ENCODE assay signal across 9 cellular contexts in genomic region chr4:103996637-103997036, GRCh38.
DNase-seq lines count a peak whose midpoint lies in the region; ATAC-seq and TF ChIP-seq lines count a peak whose summit lies in the region.
"Had no signal": no experiment of that assay in that cellular context is flagged by ENCODE, and none has a peak within 500 bp of the region (broad histone marks: within the 10 kb centered on the region; RNA-seq: fewer than 3 reads in every experiment).

No MANE protein-coding gene starts in this region.

- peak overlapping the region; percentile 69 for H3K27ac ChIP-seq in epithelial cell of prostate
- no peak overlapping the region for H3K27ac ChIP-seq in trophoblast cell (ENCODE audit: low read depth, low read length)

- H3K4ac ChIP-seq in trophoblast cell (ENCODE audit: low read depth, low read length), result no peak overlapping the region

- peaks cover 17% of the 10 kb centered on the region for H3K9me3 Mint-ChIP-seq in natural killer cell treated with Interleukin-12 subunit alpha and Interleukin-12 subunit beta and Interleukin-15 and Interleukin-18, amount 100 ng/mL, for 72 hours

- H3K79me1 ChIP-seq in trophoblast cell (ENCODE audit: low read length), result no peaks in the 10 kb centered on the region

- WGBS in trophoblast cell (ENCODE audit: extremely low coverage, insufficient coverage, insufficient read length), result no CpG with 5 or more reads among the region's 2 CpGs

- no peak overlapping the region for H2AFZ ChIP-seq in trophoblast cell (ENCODE audit: insufficient read depth, low read length, poor library complexity)

- H3K14ac ChIP-seq in trophoblast cell (ENCODE audit: low read length), result no peak overlapping the region

- no peak overlapping the region for H4K12ac ChIP-seq in trophoblast cell (ENCODE audit: low read depth, low read length)

- H3K27ac Mint-ChIP-seq in natural killer cell treated with Interleukin-12 subunit alpha and Interleukin-12 subunit beta and Interleukin-15 and Interleukin-18, amount 100 ng/mL, for 72 hours, result no peak overlapping the region

- no peak overlapping the region for H3K4me3 Mint-ChIP-seq in natural killer cell treated with Interleukin-12 subunit alpha and Interleukin-12 subunit beta and Interleukin-15 and Interleukin-18, amount 100 ng/mL, for 72 hours
- H3K4me3 Mint-ChIP-seq: central memory CD8-positive, alpha-beta T cell had no signal

- in situ Hi-C loops in GM13976 (cut with MboI; ENCODE audit: low sequenced_read_pairs, unreplicated experiment), result no loop called here

- no peak overlapping the region for H2BK120ac ChIP-seq in trophoblast cell (ENCODE audit: insufficient read depth, low read length, poor library complexity)

- no peaks in the 10 kb centered on the region for H3K4me1 ChIP-seq in trophoblast cell (ENCODE audit: control insufficient read depth in 1 of 2, insufficient read depth in 2 of 2, low read length in 2 of 2)

- DNase-seq in GM13976 (ENCODE audit: low spot score), result peak; percentile 11
- DNase-seq in NCI-H82 (lab: John Stamatoyannopoulos, UW), result peak; percentile 57
- DNase-seq in epithelial cell of prostate (ENCODE audit: low read depth, low spot score), result peak; percentile 95
- DNase-seq in trophoblast cell, result peak; percentile 49 to 75
- no peak for DNase-seq in stimulated activated CD4-positive, alpha-beta T cell treated with anti-CD3 and anti-CD28 coated beads, Interleukin-2, amount 100 ng/mL, for 48 hours
- DNase-seq in natural killer cell treated with Interleukin-12 subunit alpha and Interleukin-12 subunit beta and Interleukin-15 and Interleukin-18, amount 100 ng/mL, for 72 hours (ENCODE audit: low spot score), result no peak

- peaks cover 10% of the 10 kb centered on the region for H3K36me3 Mint-ChIP-seq in natural killer cell treated with Interleukin-12 subunit alpha and Interleukin-12 subunit beta and Interleukin-15 and Interleukin-18, amount 100 ng/mL, for 72 hours

- no peak overlapping the region for H3K4me2 ChIP-seq in trophoblast cell (ENCODE audit: low read length)

- no peaks in the 10 kb centered on the region for H3K27me3 ChIP-seq in trophoblast cell (ENCODE audit: insufficient read depth, low read length)

- ATAC-seq in HG02852 (IDR thresholded peaks at IDR 0.05; ENCODE audit: unreplicated experiment) (no peak), GM21423 (IDR thresholded peaks at IDR 0.05; ENCODE audit: unreplicated experiment) (no peak)
- no peak for ATAC-seq in natural killer cell treated with Interleukin-12 subunit alpha and Interleukin-12 subunit beta and Interleukin-15 and Interleukin-18, amount 100 ng/mL, for 72 hours

- H3K4me1 Mint-ChIP-seq in natural killer cell treated with Interleukin-12 subunit alpha and Interleukin-12 subunit beta and Interleukin-15 and Interleukin-18, amount 100 ng/mL, for 72 hours (ENCODE audit: low read depth in 2 of 2), result no peaks in the 10 kb centered on the region
- H3K4me1 Mint-ChIP-seq: central memory CD8-positive, alpha-beta T cell had no signal

- H3K18ac ChIP-seq in trophoblast cell (ENCODE audit: low read length), result no peak overlapping the region

- H3K27me3 Mint-ChIP-seq in natural killer cell treated with Interleukin-12 subunit alpha and Interleukin-12 subunit beta and Interleukin-15 and Interleukin-18, amount 100 ng/mL, for 72 hours, result no peaks in the 10 kb centered on the region
- H3K27me3 Mint-ChIP-seq: central memory CD8-positive, alpha-beta T cell had no signal

- no peak overlapping the region for H2BK12ac ChIP-seq in trophoblast cell (ENCODE audit: low read length)

- no peak overlapping the region for H3K9ac ChIP-seq in trophoblast cell (ENCODE audit: low read length)

- H4K8ac ChIP-seq in trophoblast cell (ENCODE audit: low read depth, low read length), result no peak overlapping the region

- H3K79me2 ChIP-seq in trophoblast cell (ENCODE audit: control insufficient read depth, insufficient read depth, low read length, poor library complexity), result no peaks in the 10 kb centered on the region

- no peak overlapping the region for H4K91ac ChIP-seq in trophoblast cell (ENCODE audit: low read depth, low read length)

- no peak overlapping the region for H3K4me3 ChIP-seq in trophoblast cell (ENCODE audit: low read depth, low read length)

- no peaks in the 10 kb centered on the region for H3K36me3 ChIP-seq in trophoblast cell (ENCODE audit: control insufficient read depth in 1 of 2, insufficient read depth in 2 of 2, low read length in 2 of 2)

- H2AK5ac ChIP-seq in trophoblast cell (ENCODE audit: low read length), result no peak overlapping the region

- no peak for TF ChIP-seq CTCF in GM13976 (IDR thresholded peaks at IDR 0.05; ENCODE audit: borderline replicate concordance, control extremely low read depth, extremely low read depth, insufficient read depth, missing control alignments)

- no peak overlapping the region for H2BK5ac ChIP-seq in trophoblast cell (ENCODE audit: low read depth, low read length, poor library complexity)

- no peak overlapping the region for H3K23ac ChIP-seq in trophoblast cell (ENCODE audit: low read length)

- H3K9me3 ChIP-seq in trophoblast cell (ENCODE audit: insufficient read depth, low read depth, low read length), result no peaks in the 10 kb centered on the region

Comparison
In these comparisons a context has a peak if more than half of its experiments do, and no peak if none do; other contexts are left out.
1. DNase-seq: peak in GM13976 (single experiment), NCI-H82 (single experiment), epithelial cell of prostate (single experiment) and trophoblast cell (2 of 2); none in stimulated activated CD4-positive, alpha-beta T cell treated with anti-CD3 and anti-CD28 coated beads, Interleukin-2, amount 100 ng/mL, for 48 hours (0 of 2) and natural killer cell treated with Interleukin-12 subunit alpha and Interleukin-12 subunit beta and Interleukin-15 and Interleukin-18, amount 100 ng/mL, for 72 hours (single experiment).